Comparison of ENCODE assay signal across 1 cellular context in the genomic region with DNA sequence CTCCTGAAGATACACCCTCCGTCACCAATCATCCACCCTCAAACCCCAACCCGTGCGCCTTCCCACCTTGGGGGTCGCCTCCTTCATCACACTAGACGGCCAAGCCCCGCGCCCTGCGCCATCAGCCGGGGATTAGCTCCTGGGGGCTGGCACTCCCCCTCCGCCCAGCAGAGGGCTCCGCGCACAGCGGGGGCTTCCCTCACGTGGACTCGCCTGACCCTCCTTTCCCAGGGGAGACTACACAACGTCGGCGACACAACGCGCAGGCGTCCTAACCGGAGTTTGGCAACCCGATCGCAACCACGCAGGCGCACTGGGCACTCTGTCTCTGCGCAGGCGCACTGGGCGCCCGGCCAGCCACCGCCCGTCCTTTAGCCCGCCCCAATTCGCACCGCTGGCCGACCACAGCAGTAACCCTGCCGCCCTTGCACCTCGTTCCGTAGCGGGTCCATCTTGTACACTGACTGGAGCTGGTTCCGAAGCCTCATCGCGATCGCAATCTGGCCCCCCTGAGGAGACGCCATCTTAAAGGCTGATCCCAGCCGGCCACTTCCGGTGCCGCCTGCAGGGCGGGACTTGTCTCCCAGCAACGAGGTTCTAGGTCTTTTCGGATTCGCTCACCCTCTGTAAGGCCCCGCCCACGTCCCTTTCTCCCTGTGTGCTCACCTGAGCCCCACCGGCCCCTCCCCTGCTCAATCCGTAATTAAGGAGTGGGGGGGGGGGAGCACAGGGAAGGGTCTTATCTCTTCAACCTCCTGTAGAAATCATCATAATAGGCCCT.
TF ChIP-seq lines count a peak whose summit lies in the region.

Gene PCGF1, minus strand, starts transcription at position 551 of the 781 bp plus-strand sequence. Its CDS starts 27 bp downstream, at position 524.

TF ChIP-seq in A549, 52 proteins besides CTCF, POLR2A, EP300 and RAD21 (continued from another document):
- TF ChIP-seq CBX2 (IDR thresholded peaks at IDR 0.05; ENCODE audit: borderline replicate concordance, low read depth): no peak
- no peak for TF ChIP-seq CHD2 (IDR thresholded peaks at IDR 0.05; ENCODE audit: low read length, partially characterized antibody)
- peak; percentile 95 for TF ChIP-seq NPAS2 (CRISPR knock-in tag; IDR thresholded peaks at IDR 0.05; ENCODE audit: borderline replicate concordance)
- no peak for TF ChIP-seq MAFK (IDR thresholded peaks at IDR 0.05; ENCODE audit: partially characterized antibody)
- no peak for TF ChIP-seq EHMT2 (IDR thresholded peaks at IDR 0.05; ENCODE audit: low read depth)
- no peak for TF ChIP-seq ZSCAN20 (CRISPR knock-in tag; IDR thresholded peaks at IDR 0.05)
- TF ChIP-seq TFCP2L1 (CRISPR knock-in tag; IDR thresholded peaks at IDR 0.05): peak; percentile 70; the same call in 1 of the 2 replicates
- peak in 1 of 2 experiments; percentile 53; a peak in 2 of 4 replicates for TF ChIP-seq CEBPB (IDR thresholded peaks at IDR 0.05)
- TF ChIP-seq MAX (IDR thresholded peaks at IDR 0.05): peak; percentile 87
- no peak for TF ChIP-seq RNF2 (IDR thresholded peaks at IDR 0.05; ENCODE audit: borderline replicate concordance, low read depth)
- no peak for TF ChIP-seq BCL3 (IDR thresholded peaks at IDR 0.05)
- TF ChIP-seq CBX8 (IDR thresholded peaks at IDR 0.05): no peak
- TF ChIP-seq, protein P1, sequence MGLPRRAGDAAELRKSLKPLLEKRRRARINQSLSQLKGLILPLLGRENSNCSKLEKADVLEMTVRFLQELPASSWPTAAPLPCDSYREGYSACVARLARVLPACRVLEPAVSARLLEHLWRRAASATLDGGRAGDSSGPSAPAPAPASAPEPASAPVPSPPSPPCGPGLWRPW (IDR thresholded peaks at IDR 0.05): no peak
- TF ChIP-seq ZNF302 (CRISPR knock-in tag; IDR thresholded peaks at IDR 0.05): no peak
- TF ChIP-seq FOXS1 (CRISPR knock-in tag; IDR thresholded peaks at IDR 0.05): no peak
- peak; percentile 42; the same call in 1 of the 2 replicates for TF ChIP-seq MYC (IDR thresholded peaks at IDR 0.05; ENCODE audit: borderline replicate concordance, low read length)
- TF ChIP-seq HDAC2 (IDR thresholded peaks at IDR 0.05): no peak
- no peak for TF ChIP-seq MAZ (IDR thresholded peaks at IDR 0.05; ENCODE audit: borderline replicate concordance, low read depth, low read length)
- TF ChIP-seq ESRRA (IDR thresholded peaks at IDR 0.05; ENCODE audit: borderline replicate concordance, low read length): no peak
- peak; percentile 47; the same call in 2 of the 3 replicates for TF ChIP-seq SMC3 (IDR thresholded peaks at IDR 0.05)
